Comparison of ENCODE assay signal across 15 cellular contexts in genomic region chr2:217382794-217383193, GRCh38.
"Had no signal": no experiment of that assay in that cellular context is flagged by ENCODE, and none has a peak within 500 bp of the region (broad histone marks: within the 10 kb centered on the region; RNA-seq: fewer than 3 reads in every experiment).

No MANE protein-coding gene starts in this region.

- H3K9me3 Mint-ChIP-seq: activated T-cell treated with anti-CD3 and anti-CD28 coated beads, Interleukin-2, amount 50 U/mL, for 24 hours had no signal

- H3K27me3 ChIP-seq: gastrocnemius medialis, hepatocyte, tibial nerve had no signal

- H3K27me3 Mint-ChIP-seq: activated T-cell treated with anti-CD3 and anti-CD28 coated beads, Interleukin-2, amount 50 U/mL, for 24 hours had no signal

- H3K4me1 ChIP-seq: lower lobe of right lung, tibial nerve had no signal

- H3K36me3 ChIP-seq: gastrocnemius medialis, lower lobe of right lung, tibial nerve had no signal

- H3K9me3 ChIP-seq: gastrocnemius medialis, lower lobe of right lung had no signal

- H3K27ac Mint-ChIP-seq: activated CD4-positive, alpha-beta T cell treated with anti-CD3 and anti-CD28 coated beads, Interleukin-2, amount 10 ng/mL, durations not matched to agents 7 days and 5 days; activated naive CD8-positive, alpha-beta T cell treated with anti-CD3 and anti-CD28 coated beads, Interleukin-2, amount 10 ng/mL, durations not matched to agents 7 days and 5 days; activated T-cell treated with anti-CD3 and anti-CD28 coated beads, Interleukin-2, amount 50 U/mL, for 24 hours; naive B cell; WTC11 had no signal

- H3K4me1 Mint-ChIP-seq: activated CD4-positive, alpha-beta T cell treated with anti-CD3 and anti-CD28 coated beads, Interleukin-2, amount 10 ng/mL, durations not matched to agents 7 days and 5 days; naive B cell; WTC11 had no signal

- H3K4me3 Mint-ChIP-seq: activated CD4-positive, alpha-beta T cell treated with anti-CD3 and anti-CD28 coated beads, Interleukin-2, amount 10 ng/mL, durations not matched to agents 7 days and 5 days; activated naive CD8-positive, alpha-beta T cell treated with anti-CD3 and anti-CD28 coated beads, Interleukin-2, amount 10 ng/mL, durations not matched to agents 7 days and 5 days; activated T-cell treated with anti-CD3 and anti-CD28 coated beads, Interleukin-2, amount 50 U/mL, for 24 hours; naive B cell; WTC11 had no signal

- H3K27ac ChIP-seq: gastrocnemius medialis, hepatocyte, lower lobe of right lung, parathyroid adenoma, skin epidermis, tibial nerve had no signal

- H3K36me3 Mint-ChIP-seq: WTC11 had no signal

- DNase-seq: activated CD4-positive, alpha-beta T cell treated with anti-CD3 and anti-CD28 coated beads, Interleukin-2, amount 10 ng/mL, durations not matched to agents 7 days and 5 days; activated gamma-delta T cell treated with Interleukin-2 at 50 U/mL for 16 hours; activated naive CD8-positive, alpha-beta T cell treated with anti-CD3 and anti-CD28 coated beads, Interleukin-2, amount 10 ng/mL, durations not matched to agents 7 days and 5 days; activated T-cell treated with anti-CD3 and anti-CD28 coated beads, Interleukin-2, amount 50 U/mL, for 24 hours; gastrocnemius medialis; kidney glomerular epithelial cell; lower lobe of right lung; midbrain; naive B cell; T-helper 9 cell had no signal

- H3K4me3 ChIP-seq: gastrocnemius medialis, hepatocyte, lower lobe of right lung, skin epidermis, tibial nerve had no signal

- ATAC-seq: gastrocnemius medialis, lower lobe of right lung, WTC11 had no signal
